In the genomic region with DNA sequence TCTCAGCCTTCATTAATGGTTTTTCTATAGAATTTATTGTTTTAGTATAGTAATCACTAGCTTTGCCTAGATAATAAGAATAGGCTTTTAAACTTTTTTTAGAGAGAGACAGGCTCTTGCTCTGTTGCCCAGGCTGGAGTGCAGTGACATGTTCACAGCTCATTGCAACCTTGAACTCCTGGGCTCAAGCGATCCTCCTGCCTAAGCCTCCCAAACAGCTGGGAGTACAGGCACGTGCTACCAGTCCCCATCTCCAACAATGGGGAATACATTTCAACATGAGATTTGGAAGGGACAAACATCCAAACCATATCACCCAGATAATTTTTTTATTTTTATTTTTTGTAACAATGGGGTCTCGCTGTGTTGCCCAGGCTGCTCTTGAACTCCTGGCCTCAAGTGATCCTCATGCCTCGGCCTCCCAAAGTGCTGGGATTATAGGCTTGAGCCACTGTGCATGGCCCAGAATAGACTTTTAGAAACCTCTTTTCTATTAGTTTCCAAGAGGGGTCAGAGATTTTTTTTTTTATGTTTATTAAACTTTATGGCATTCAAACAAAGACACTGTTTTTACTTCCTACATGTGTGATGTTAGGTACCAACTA, we compare ENCODE assay signal across 1 cellular context.
TF ChIP-seq lines count a peak whose summit lies in the region.

No MANE protein-coding gene starts in this region.

TF ChIP-seq in HCT116, 20 proteins besides CTCF, POLR2A, EP300 and RAD21 (continued from another document):
- TF ChIP-seq, protein P1, sequence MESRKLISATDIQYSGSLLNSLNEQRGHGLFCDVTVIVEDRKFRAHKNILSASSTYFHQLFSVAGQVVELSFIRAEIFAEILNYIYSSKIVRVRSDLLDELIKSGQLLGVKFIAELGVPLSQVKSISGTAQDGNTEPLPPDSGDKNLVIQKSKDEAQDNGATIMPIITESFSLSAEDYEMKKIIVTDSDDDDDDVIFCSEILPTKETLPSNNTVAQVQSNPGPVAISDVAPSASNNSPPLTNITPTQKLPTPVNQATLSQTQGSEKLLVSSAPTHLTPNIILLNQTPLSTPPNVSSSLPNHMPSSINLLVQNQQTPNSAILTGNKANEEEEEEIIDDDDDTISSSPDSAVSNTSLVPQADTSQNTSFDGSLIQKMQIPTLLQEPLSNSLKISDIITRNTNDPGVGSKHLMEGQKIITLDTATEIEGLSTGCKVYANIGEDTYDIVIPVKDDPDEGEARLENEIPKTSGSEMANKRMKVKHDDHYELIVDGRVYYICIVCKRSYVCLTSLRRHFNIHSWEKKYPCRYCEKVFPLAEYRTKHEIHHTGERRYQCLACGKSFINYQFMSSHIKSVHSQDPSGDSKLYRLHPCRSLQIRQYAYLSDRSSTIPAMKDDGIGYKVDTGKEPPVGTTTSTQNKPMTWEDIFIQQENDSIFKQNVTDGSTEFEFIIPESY (IDR thresholded peaks at IDR 0.05; ENCODE audit: extremely low read depth, insufficient replicate concordance, low read length) = no peak
